ENCODE assay signal across 2 cellular contexts in genomic region chr18:434410-434809, GRCh38.
A peak's percentile ranks its signal among the peaks of the same experiment; 100 is the strongest.
TF ChIP-seq lines count a peak whose summit lies in the region.

No MANE protein-coding gene starts in this region.

TF ChIP-seq in IMR-90, 13 proteins besides CTCF, POLR2A, EP300 and RAD21:
- TF ChIP-seq CEBPB (IDR thresholded peaks at IDR 0.05; ENCODE audit: low read depth, low read length) = peak; percentile 56; the same call in 1 of the 2 replicates
- no peak for TF ChIP-seq MXI1 (IDR thresholded peaks at IDR 0.05; ENCODE audit: borderline replicate concordance, low read depth, low read length)

TF ChIP-seq in H1, 55 proteins besides CTCF, POLR2A, EP300 and RAD21:
- no peak for TF ChIP-seq FOSL1 (IDR thresholded peaks at IDR 0.05; ENCODE audit: insufficient read depth, low read depth, low read length)
- no peak for TF ChIP-seq SIX5 (IDR thresholded peaks at IDR 0.05; ENCODE audit: low read depth, low read length)
- peak; percentile 51; the same call in 1 of the 2 replicates for TF ChIP-seq CEBPB (IDR thresholded peaks at IDR 0.05; ENCODE audit: low read depth, low read length)
- no peak for TF ChIP-seq HDAC6 (IDR thresholded peaks at IDR 0.05; ENCODE audit: low read depth, low read length)
